ENCODE assay signal across 1 cellular context in the genomic region with DNA sequence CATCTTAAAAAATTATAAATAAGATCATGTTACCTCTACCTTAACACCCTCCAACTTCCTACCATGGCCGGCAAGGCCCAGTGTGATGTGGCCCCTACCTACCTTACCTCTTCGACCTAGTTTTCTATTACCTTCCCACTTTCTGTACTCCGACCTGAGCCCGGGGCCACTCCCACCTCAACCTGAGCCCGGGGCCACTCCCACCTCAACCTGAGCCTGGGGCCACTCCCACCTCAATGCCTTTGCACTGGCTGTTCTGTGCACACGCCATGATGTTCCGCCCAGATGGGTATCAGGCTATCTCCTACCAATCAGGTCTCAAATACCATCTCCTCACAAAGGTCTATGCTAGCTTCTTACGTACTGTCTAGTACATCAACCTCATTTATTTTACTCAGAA.
TF ChIP-seq lines count a peak whose summit lies in the region.

No MANE protein-coding gene starts in this region.

TF ChIP-seq in H1, 55 proteins besides CTCF, POLR2A, EP300 and RAD21 (continued from another document):
- TF ChIP-seq USF2 (IDR thresholded peaks at IDR 0.05; ENCODE audit: low read length) (no peak), CHD1 (IDR thresholded peaks at IDR 0.05; ENCODE audit: low read depth, low read length) (no peak), GABPA (IDR thresholded peaks at IDR 0.05; ENCODE audit: borderline replicate concordance, insufficient read depth, low read length) (no peak), KDM1A (IDR thresholded peaks at IDR 0.05; ENCODE audit: borderline replicate concordance, low read length) (no peak), FOSL1 (IDR thresholded peaks at IDR 0.05; ENCODE audit: insufficient read depth, low read depth, low read length) (no peak), HDAC6 (IDR thresholded peaks at IDR 0.05; ENCODE audit: low read depth, low read length) (no peak), GTF2F1 (IDR thresholded peaks at IDR 0.05; ENCODE audit: borderline replicate concordance, low read depth, low read length) (no peak)
- TF ChIP-seq, protein P1, sequence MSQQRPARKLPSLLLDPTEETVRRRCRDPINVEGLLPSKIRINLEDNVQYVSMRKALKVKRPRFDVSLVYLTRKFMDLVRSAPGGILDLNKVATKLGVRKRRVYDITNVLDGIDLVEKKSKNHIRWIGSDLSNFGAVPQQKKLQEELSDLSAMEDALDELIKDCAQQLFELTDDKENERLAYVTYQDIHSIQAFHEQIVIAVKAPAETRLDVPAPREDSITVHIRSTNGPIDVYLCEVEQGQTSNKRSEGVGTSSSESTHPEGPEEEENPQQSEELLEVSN (IDR thresholded peaks at IDR 0.05) = no peak
